1 cellular context compared by ENCODE assay signal in the genomic region with DNA sequence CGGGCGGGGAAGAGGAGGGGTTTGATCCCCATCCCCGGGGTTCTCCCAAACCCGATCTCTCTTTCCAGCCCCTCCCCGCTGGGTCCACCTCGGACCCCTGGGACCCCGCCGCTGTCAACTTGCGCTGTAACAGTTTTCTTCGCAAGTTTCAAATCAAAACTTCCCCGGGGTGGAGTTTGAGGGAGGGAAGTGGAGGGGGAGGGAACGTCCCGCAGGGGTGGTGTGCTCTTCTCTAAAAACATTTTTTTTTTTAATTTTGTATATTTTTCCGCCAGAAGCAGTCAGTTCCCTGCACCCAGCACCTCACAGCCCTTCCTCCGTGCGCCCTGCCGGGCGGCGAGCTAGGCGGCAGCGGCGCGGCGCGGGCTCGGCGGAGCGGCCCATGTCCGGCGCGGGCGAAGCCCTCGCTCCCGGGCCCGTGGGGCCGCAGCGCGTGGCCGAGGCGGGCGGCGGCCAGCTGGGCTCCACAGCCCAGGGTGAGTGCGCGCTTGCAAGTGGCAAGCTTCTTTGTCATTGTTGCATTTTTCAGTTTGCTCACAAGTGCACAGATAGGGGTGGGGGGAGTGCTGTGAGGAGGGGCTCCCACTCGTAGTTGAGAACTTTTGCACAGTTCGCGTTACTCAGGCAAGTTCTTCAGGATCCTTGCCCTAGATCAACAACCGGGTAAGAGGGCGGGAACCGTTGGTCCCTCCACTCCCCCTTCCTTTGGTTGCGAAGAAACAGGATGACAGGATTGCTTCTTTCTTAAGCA.
TF ChIP-seq lines count a peak whose summit lies in the region.

No MANE protein-coding gene starts in this region.

TF ChIP-seq in HCT116, 20 proteins besides CTCF, POLR2A, EP300 and RAD21 (continued from another document):
- TF ChIP-seq REST (IDR thresholded peaks at IDR 0.05; ENCODE audit: low read depth) (no peak), CEBPB (IDR thresholded peaks at IDR 0.05; ENCODE audit: low read depth) (no peak), ZFX (IDR thresholded peaks at IDR 0.05) (peak; percentile 46; the same call in 1 of the 2 replicates)
TF ChIP-seq in HCT116: peak in this region for 2.
